ENCODE assay signal across 10 cellular contexts in the genomic region with DNA sequence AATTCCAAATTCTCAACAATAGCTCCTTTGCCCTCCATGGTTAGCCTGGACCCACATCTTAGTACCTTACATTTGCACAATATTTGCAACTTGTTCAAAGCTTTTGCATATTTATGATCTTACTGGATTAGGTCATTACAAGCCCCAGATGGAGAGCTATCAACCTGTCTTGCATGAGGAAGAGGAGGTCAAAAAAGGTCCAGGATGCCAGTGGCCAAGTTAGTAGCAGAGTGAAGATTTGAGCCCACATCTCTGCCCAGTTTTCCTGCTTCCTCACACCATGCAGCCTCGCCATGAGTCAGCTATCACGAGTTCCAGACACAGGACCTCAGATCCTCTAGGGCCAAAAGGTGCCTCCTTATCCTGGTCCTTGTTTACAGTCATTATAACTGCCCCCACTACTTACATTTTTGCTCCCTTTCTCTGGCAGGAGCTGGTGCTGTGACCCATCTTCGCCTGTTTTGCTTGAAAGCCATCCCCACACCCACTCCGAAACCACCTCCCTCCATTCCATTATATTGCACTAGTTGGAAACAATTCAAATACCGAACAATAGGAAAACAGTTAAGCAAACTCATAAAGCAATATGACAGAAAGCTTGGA. TPM values are rescaled to one million over a fixed set of nuclear protein-coding genes. Genes with fewer than 3 reads are reported as not detected.
DNase-seq lines count a peak whose midpoint lies in the region; ATAC-seq and TF ChIP-seq lines count a peak whose summit lies in the region.
"Had no signal": no experiment of that assay in that cellular context is flagged by ENCODE, and none has a peak within 500 bp of the region (broad histone marks: within the 10 kb centered on the region; RNA-seq: fewer than 3 reads in every experiment).

No MANE protein-coding gene starts in this region.

- WGBS in endodermal cell (ENCODE audit: insufficient coverage in 1 of 2, insufficient read length in 1 of 2), 2 experiments = 82 to 92% methylated on average over 4 to 5 of the region's 5 CpGs

- H3K9me3 ChIP-seq in PC-3 (ENCODE audit: low read length) (no peaks in the 10 kb centered on the region), osteoblast (ENCODE audit: low read depth, low read length) (no peaks in the 10 kb centered on the region), endodermal cell (ENCODE audit: control insufficient read depth, low read length) (no peaks in the 10 kb centered on the region)

- POLR2A ChIA-PET in PC-3 (lab: Charles Lee; ENCODE audit: unreplicated experiment) = interaction anchor here (0.6 kb wide), 2 partner anchors 40 to 938 kb away, joined by 3 to 11 read pairs; no protein-coding TSS in a partner anchor

- ATAC-seq in PC-3 = 0 out of 2 replicates have a peak, but pooled peaks have one; percentile 10

- peak overlapping the region; percentile 51 for H3K4me2 ChIP-seq in PC-3 (ENCODE audit: low read length)
- H3K4me2 ChIP-seq in osteoblast (ENCODE audit: insufficient read depth, low read length) = peak overlapping the region; percentile 37

- BruUV-seq in PC-3 (replicated peaks; lab: Mats Ljungman, UMichigan) = no TSS peak

- peaks cover 2 to 7% (median 5%) of the 10 kb centered on the region in 3 donors for H3K27me3 Mint-ChIP-seq in CD14-positive monocyte (ENCODE audit: low read depth in 3 of 3)
- H3K27me3 Mint-ChIP-seq in endodermal cell (ENCODE audit: insufficient read depth) = peaks cover 38% of the 10 kb centered on the region

- H3K4me3 ChIP-seq in PC-3 (ENCODE audit: low read length) (no peak overlapping the region), osteoblast (ENCODE audit: insufficient read depth, low read length) (no peak overlapping the region), endodermal cell (ENCODE audit: low read length) (no peak overlapping the region)

- intact Hi-C loops in PC-3 (cut with micrococcal nuclease) = loop anchor here (2.0 to 5.0 kb wide), 4 partner anchors 19 to 432 kb away; a partner anchor contains a TSS
- intact Hi-C loops in CD14-positive monocyte (cut with micrococcal nuclease) = loop anchor here (5.0 to 10.0 kb wide), 4 partner anchors 42 to 435 kb away; a partner anchor contains a TSS

- no peaks in the 10 kb centered on the region for H3K36me3 ChIP-seq in PC-3 (ENCODE audit: low read depth, low read length)
- no peaks in the 10 kb centered on the region for H3K36me3 ChIP-seq in osteoblast (ENCODE audit: insufficient read depth, low read length)
- no peaks in the 10 kb centered on the region for H3K36me3 ChIP-seq in endodermal cell (ENCODE audit: control insufficient read depth, insufficient read depth, low read length)

- DNase-seq in Daoy (ENCODE audit: low read depth) (peak; percentile 75), PC-3 (peak; percentile 57), dermis microvascular lymphatic vessel endothelial cell (ENCODE audit: low read depth in 2 of 2) (peak; percentile 70 to 92), osteoblast (ENCODE audit: insufficient read length, low spot score, missing footprints) (peak; percentile 90), CD14-positive monocyte (ENCODE audit: low spot score) (no peak), endodermal cell (no peak)
- DNase-seq in activated T-cell treated with anti-CD3 and anti-CD28 coated beads, Interleukin-2, amount 50 U/mL, for 48 hours = no peak
- DNase-seq in effector CD4-positive, alpha-beta T cell = no peak
- DNase-seq: activated effector memory CD4-positive, alpha-beta T cell treated with anti-CD3 and anti-CD28 coated beads, Interleukin-2, amount 50 U/mL, for 16 hours had no signal

- CTCF ChIA-PET in PC-3 (lab: Charles Lee) = interaction anchor here (1.3 to 1.6 kb wide), 2 partner anchors 203 to 205 kb away, joined by 3 to 4 read pairs; no protein-coding TSS in a partner anchor

- no peak for TF ChIP-seq CTCF in PC-3 (conservative IDR thresholded peaks at IDR 0.05; ENCODE audit: low read depth, low read length)
- no peak for TF ChIP-seq CTCF in osteoblast (IDR thresholded peaks at IDR 0.05; ENCODE audit: extremely low read depth, low read depth, low read length)
- no peak for TF ChIP-seq CTCF in CD14-positive monocyte (IDR thresholded peaks at IDR 0.05)
- no peak for TF ChIP-seq CTCF in endodermal cell (conservative IDR thresholded peaks at IDR 0.05)

- no peaks in the 10 kb centered on the region for H3K9me2 ChIP-seq in PC-3 (replicated peaks; ENCODE audit: low read length)

- H3K36me3 Mint-ChIP-seq in CD14-positive monocyte (no peaks in the 10 kb centered on the region), endodermal cell (ENCODE audit: low read depth) (no peaks in the 10 kb centered on the region)
- H3K36me3 Mint-ChIP-seq: memory B cell had no signal

- H3K4me1 ChIP-seq in PC-3 (ENCODE audit: insufficient read depth, low read length) (peaks cover 55% of the 10 kb centered on the region), osteoblast (ENCODE audit: insufficient read depth, low read length) (peaks cover 41% of the 10 kb centered on the region), endodermal cell (ENCODE audit: control insufficient read depth, insufficient read depth, low read length) (no peaks in the 10 kb centered on the region)

- H4K20me1 ChIP-seq in PC-3 (ENCODE audit: low read length) (no peaks in the 10 kb centered on the region), osteoblast (ENCODE audit: insufficient read depth, low read length) (no peaks in the 10 kb centered on the region)

- H3K9ac ChIP-seq in PC-3 (ENCODE audit: low read length) (no peak overlapping the region), endodermal cell (ENCODE audit: extremely low read depth, low read length, poor library complexity, severe bottlenecking) (no peak overlapping the region)

- H3K27me3 ChIP-seq in PC-3 (ENCODE audit: low read length) (no peaks in the 10 kb centered on the region), osteoblast (ENCODE audit: insufficient read depth, low read length) (no peaks in the 10 kb centered on the region), endodermal cell (ENCODE audit: control insufficient read depth, insufficient read depth, low read length, poor library complexity, severe bottlenecking) (no peaks in the 10 kb centered on the region)

- no peak overlapping the region for H3K4me3 Mint-ChIP-seq in CD14-positive monocyte
- H3K4me3 Mint-ChIP-seq in endodermal cell = no peak overlapping the region
- H3K4me3 Mint-ChIP-seq: memory B cell had no signal

- no peaks in the 10 kb centered on the region for H3K9me3 Mint-ChIP-seq in CD14-positive monocyte
- H3K9me3 Mint-ChIP-seq in endodermal cell = no peaks in the 10 kb centered on the region
- H3K9me3 Mint-ChIP-seq: memory B cell had no signal

- peaks cover 9% of the 10 kb centered on the region for H3K4me1 Mint-ChIP-seq in CD14-positive monocyte
- peaks cover 10% of the 10 kb centered on the region for H3K4me1 Mint-ChIP-seq in endodermal cell
- H3K4me1 Mint-ChIP-seq: memory B cell had no signal

- H3K79me2 ChIP-seq in PC-3 (ENCODE audit: low read length) (no peaks in the 10 kb centered on the region), osteoblast (ENCODE audit: insufficient read depth, low read length) (no peaks in the 10 kb centered on the region)

- no peaks in the 10 kb centered on the region for H3F3A ChIP-seq in PC-3 (ENCODE audit: low read length, unreplicated experiment)

- H3K27ac ChIP-seq in PC-3 (ENCODE audit: low read length) = peak overlapping the region; percentile 28
- H3K27ac ChIP-seq in osteoblast (ENCODE audit: low read depth, low read length) = peak overlapping the region; percentile 19
- no peak overlapping the region for H3K27ac ChIP-seq in endodermal cell (ENCODE audit: low read depth, low read length)

- H3K27ac Mint-ChIP-seq in CD14-positive monocyte (no peak overlapping the region), endodermal cell (no peak overlapping the region)
- H3K27ac Mint-ChIP-seq: memory B cell had no signal

- 0 out of 2 replicates have a peak overlapping the region, but pooled peaks have one; percentile 24 for H2AFZ ChIP-seq in PC-3 (ENCODE audit: low read length)
- H2AFZ ChIP-seq in osteoblast (ENCODE audit: low read length) = no peak overlapping the region

RNA-seq across cellular contexts. Expression of a gene that starts 5.0 kb away (rescaled TPM):
- 43.7 and 44.9 TPM in 2 replicates for total RNA-seq in Daoy (2014; rRNA removed; shearing (Covaris generic))
- 35.8 and 40.9 TPM in 2 replicates for total RNA-seq in PC-3 (2014; rRNA removed)
- total RNA-seq in dermis microvascular lymphatic vessel endothelial cell = 39.7 and 50.4 TPM in 2 replicates
- 56.8 and 61.0 TPM in 2 replicates for total RNA-seq in osteoblast
- polyA plus RNA-seq in CD14-positive monocyte = 10 to 100 TPM; 48.8 to 63.9 TPM
- 10 to 100 TPM; 78.9 to 96.0 TPM for total RNA-seq in endodermal cell
- polyA plus RNA-seq in endodermal cell (2013, experiment 1 of 2) = 99.3 TPM
- 91.2 TPM for polyA plus RNA-seq in endodermal cell (2013, experiment 2 of 2)

RNA-seq across cellular contexts. Expression of a gene that starts 54.8 kb away (rescaled TPM):
- total RNA-seq in Daoy (2014; rRNA removed; shearing (Covaris generic)) = 34.1 and 43.2 TPM in 2 replicates
- total RNA-seq in PC-3 (2014; rRNA removed) = 41.4 and 44.3 TPM in 2 replicates
- 31.1 and 46.3 TPM in 2 replicates for total RNA-seq in dermis microvascular lymphatic vessel endothelial cell
- total RNA-seq in osteoblast = 51.0 and 51.4 TPM in 2 replicates
- 10 to 100 TPM in 1 of 2 donors, 1 to 10 TPM in 1; 8.9 to 11.0 TPM for polyA plus RNA-seq in CD14-positive monocyte
- 10 to 100 TPM; 64.9 to 66.1 TPM for total RNA-seq in endodermal cell
- polyA plus RNA-seq in endodermal cell (2013, experiment 1 of 2) = 61.2 TPM
- polyA plus RNA-seq in endodermal cell (2013, experiment 2 of 2) = 53.1 TPM

Comparison
In these comparisons a context has a peak if more than half of its experiments do, and no peak if none do; other contexts are left out.
1. DNase-seq: peak in Daoy (single experiment), PC-3 (single experiment), dermis microvascular lymphatic vessel endothelial cell (2 of 2) and osteoblast (single experiment); none in activated T-cell treated with anti-CD3 and anti-CD28 coated beads, Interleukin-2, amount 50 U/mL, for 48 hours (0 of 2), CD14-positive monocyte (single experiment), effector CD4-positive, alpha-beta T cell (single experiment) and endodermal cell (single experiment).